In the genomic region with DNA sequence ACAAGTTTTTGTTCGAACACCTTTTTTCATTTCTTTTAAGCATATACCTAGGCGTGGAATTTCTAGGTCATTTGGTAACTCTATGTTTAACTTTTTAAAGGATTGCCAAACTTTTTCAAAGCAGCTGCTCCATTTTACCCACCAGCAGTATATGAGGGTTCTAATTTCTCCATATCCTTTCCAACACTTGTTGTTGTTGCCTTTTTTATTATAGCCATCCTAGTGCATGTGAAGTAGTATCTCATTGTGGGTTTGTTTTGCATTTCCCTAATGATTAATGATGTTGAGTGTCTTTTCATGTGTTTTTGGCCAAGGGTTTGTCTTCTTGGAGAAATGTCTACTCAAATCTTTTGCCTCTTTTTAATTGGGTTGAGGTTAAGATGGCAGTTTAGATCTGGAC, we compare ENCODE assay signal across 28 cellular contexts.
"Had no signal": no experiment of that assay in that cellular context is flagged by ENCODE, and none has a peak within 500 bp of the region (broad histone marks: within the 10 kb centered on the region; RNA-seq: fewer than 3 reads in every experiment).

No MANE protein-coding gene starts in this region.

- H3K27ac ChIP-seq: colonic mucosa, coronary artery, dorsolateral prefrontal cortex, epithelial cell of prostate, esophagus muscularis mucosa, esophagus squamous epithelium, foreskin keratinocyte, gastrocnemius medialis, gastroesophageal sphincter, heart left ventricle, heart right ventricle had no signal

- FAIRE-seq: colon, endometrium, endothelial cell of umbilical vein, frontal cortex had no signal

- H3K4me3 ChIP-seq: colonic mucosa, coronary artery, dorsolateral prefrontal cortex, esophagus muscularis mucosa, esophagus squamous epithelium, gastrocnemius medialis, gastroesophageal sphincter, heart left ventricle, heart right ventricle had no signal

- H3K4me1 ChIP-seq: colonic mucosa, esophagus muscularis mucosa, esophagus squamous epithelium, foreskin keratinocyte, gastrocnemius medialis, gastroesophageal sphincter, heart left ventricle, heart right ventricle had no signal

- H3K36me3 ChIP-seq: colonic mucosa, esophagus muscularis mucosa, gastrocnemius medialis, gastroesophageal sphincter, heart left ventricle had no signal

- ATAC-seq: effector memory CD8-positive, alpha-beta T cell; esophagus mucosa; foreskin keratinocyte; gastrocnemius medialis; gastroesophageal sphincter; heart left ventricle; heart right ventricle had no signal

- H3K9me3 ChIP-seq: colonic mucosa, esophagus squamous epithelium, gastrocnemius medialis, gastroesophageal sphincter had no signal

- H3K27me3 ChIP-seq: colonic mucosa, dorsolateral prefrontal cortex, esophagus muscularis mucosa, esophagus squamous epithelium, foreskin keratinocyte, gastrocnemius medialis, gastroesophageal sphincter, heart right ventricle had no signal

- DNase-seq: colonic mucosa; cortex of kidney; dermis blood vessel endothelial cell; dorsolateral prefrontal cortex; effector CD4-positive, alpha-beta T cell; effector CD8-positive, alpha-beta T cell; effector memory CD4-positive, alpha-beta T cell; effector memory CD8-positive, alpha-beta T cell; endodermal cell; erythroblast; esophagus squamous epithelium; foreskin fibroblast; foreskin keratinocyte; foreskin melanocyte; gastrocnemius medialis; glutamatergic neuron; head of caudate nucleus; heart left ventricle; heart right ventricle had no signal
